In genomic region chr13:77898097-77898496, GRCh38 we compare ENCODE assay signal across 10 cellular contexts. TPM values are rescaled to one million over a fixed set of nuclear protein-coding genes. Genes with fewer than 3 reads are reported as not detected.
DNase-seq lines count a peak whose midpoint lies in the region; ATAC-seq and TF ChIP-seq lines count a peak whose summit lies in the region.
"Had no signal": no experiment of that assay in that cellular context is flagged by ENCODE, and none has a peak within 500 bp of the region (broad histone marks: within the 10 kb centered on the region; RNA-seq: fewer than 3 reads in every experiment).

No MANE protein-coding gene starts in this region.

- H3K27ac Mint-ChIP-seq in T-helper 17 cell, result no peak overlapping the region
- H3K27ac Mint-ChIP-seq: stimulated activated naive B cell treated with anti-CD40 and anti-IgM and Interleukin-4, amounts not matched to agents 10 μg/mL and 1 μg/mL and 100 μg/mL, for 72 hours had no signal

- H3K27ac ChIP-seq in fibroblast of lung (ENCODE audit: insufficient read depth, low read length), result peak overlapping the region; percentile 13

- H3K4me1 ChIP-seq in fibroblast of lung (ENCODE audit: control insufficient read depth, extremely low read depth, insufficient read depth, low read length) (peaks cover 3% of the 10 kb centered on the region), mucosa of descending colon (ENCODE audit: low read depth) (no peaks in the 10 kb centered on the region)

- peak overlapping the region; percentile 54 for H3K4me2 ChIP-seq in fibroblast of lung (ENCODE audit: extremely low read depth, insufficient read depth, low read length)

- H3K79me2 ChIP-seq in fibroblast of lung (ENCODE audit: control insufficient read depth, insufficient read depth, low read length), result no peaks in the 10 kb centered on the region

- intact Hi-C loops in mucosa of descending colon (cut with DNase I, micrococcal nuclease), result no loop called here

- H3K36me3 ChIP-seq in fibroblast of lung (ENCODE audit: control insufficient read depth, insufficient read depth, low read length) (no peaks in the 10 kb centered on the region), mucosa of descending colon (ENCODE audit: low read depth) (no peaks in the 10 kb centered on the region)
- H3K36me3 ChIP-seq: BLaER1 treated with 17β-estradiol and CSF1 and Interleukin-3, amounts not matched to agents 10 nM and 100 nM had no signal

- no peaks in the 10 kb centered on the region for H3K27me3 Mint-ChIP-seq in T-helper 17 cell

- no peak overlapping the region for H3K9ac ChIP-seq in fibroblast of lung (ENCODE audit: insufficient read depth, low read length)

- H2AFZ ChIP-seq in fibroblast of lung (ENCODE audit: low read length), result peak overlapping the region; percentile 54

- peak overlapping the region in 1 of 4 experiments; percentile 18 for H3K4me3 ChIP-seq in fibroblast of lung (replicated peaks in 1 of 4; ENCODE audit: control extremely low read depth in 1 of 4, insufficient read depth in 1 of 4, low read depth in 3 of 4, low read length in 4 of 4)
- no peak overlapping the region for H3K4me3 ChIP-seq in mucosa of descending colon
- H3K4me3 ChIP-seq: BLaER1 treated with 17β-estradiol and CSF1 and Interleukin-3, amounts not matched to agents 10 nM and 100 nM had no signal

- H3K9me3 ChIP-seq in fibroblast of lung (ENCODE audit: control insufficient read depth, insufficient read depth, low read depth, low read length) (no peaks in the 10 kb centered on the region), mucosa of descending colon (no peaks in the 10 kb centered on the region), T-helper 17 cell (ENCODE audit: control insufficient read depth, low read length, poor library complexity, severe bottlenecking) (no peaks in the 10 kb centered on the region)

- ATAC-seq in GM21360 (IDR thresholded peaks at IDR 0.05; ENCODE audit: unreplicated experiment), result peak; percentile 99
- ATAC-seq in HG03280 (IDR thresholded peaks at IDR 0.05; ENCODE audit: unreplicated experiment), result peak; percentile 98
- ATAC-seq in mucosa of descending colon, result no peak
- ATAC-seq in T-helper 17 cell, result no peak

- H3K4me1 Mint-ChIP-seq in T-helper 17 cell, result no peaks in the 10 kb centered on the region
- H3K4me1 Mint-ChIP-seq: stimulated activated naive B cell treated with anti-CD40 and anti-IgM and Interleukin-4, amounts not matched to agents 10 μg/mL and 1 μg/mL and 100 μg/mL, for 72 hours had no signal

- H3K4me3 Mint-ChIP-seq in T-helper 17 cell, result no peak overlapping the region
- H3K4me3 Mint-ChIP-seq: stimulated activated naive B cell treated with anti-CD40 and anti-IgM and Interleukin-4, amounts not matched to agents 10 μg/mL and 1 μg/mL and 100 μg/mL, for 72 hours had no signal

- no peaks in the 10 kb centered on the region for H3K36me3 Mint-ChIP-seq in T-helper 17 cell (ENCODE audit: low read depth)
- H3K36me3 Mint-ChIP-seq: stimulated activated naive B cell treated with anti-CD40 and anti-IgM and Interleukin-4, amounts not matched to agents 10 μg/mL and 1 μg/mL and 100 μg/mL, for 72 hours had no signal

- H4K20me1 ChIP-seq in fibroblast of lung (ENCODE audit: control insufficient read depth, extremely low read depth, insufficient read depth, low read length), result no peaks in the 10 kb centered on the region
- H4K20me1 ChIP-seq: BLaER1 treated with 17β-estradiol and CSF1 and Interleukin-3, amounts not matched to agents 10 nM and 100 nM had no signal

- DNase-seq in COLO829 (ENCODE audit: low spot score), result peak; percentile 90
- DNase-seq in fibroblast of lung (ENCODE audit: low read depth in 2 of 2), result peak in 1 of 2 donors; percentile 31
- no peak for DNase-seq in dedifferentiated amniotic fluid mesenchymal stem cell (ENCODE audit: extremely low spot score)
- no peak for DNase-seq in mucosa of descending colon
- DNase-seq in T-helper 17 cell, result no peak
- no peak for DNase-seq in mucosa of gallbladder (ENCODE audit: low spot score)
- DNase-seq: stimulated activated naive B cell treated with anti-CD40 and anti-IgM and Interleukin-4, amounts not matched to agents 10 μg/mL and 1 μg/mL and 100 μg/mL, for 72 hours had no signal

- no peak for TF ChIP-seq CTCF in fibroblast of lung (conservative IDR thresholded peaks at IDR 0.05 in 1 of 2, IDR thresholded peaks at IDR 0.05 in 1 of 2; ENCODE audit: low read depth in 1 of 2, low read length in 2 of 2)
- TF ChIP-seq CTCF in mucosa of descending colon (IDR thresholded peaks at IDR 0.05), result no peak

- no peaks in the 10 kb centered on the region for H3K27me3 ChIP-seq in fibroblast of lung (ENCODE audit: control insufficient read depth, insufficient read depth, low read length)
- H3K27me3 ChIP-seq: BLaER1 treated with 17β-estradiol and CSF1 and Interleukin-3, amounts not matched to agents 10 nM and 100 nM had no signal

RNA-seq across cellular contexts. Expression of gene EDNRB, which starts 20.5 kb away (rescaled TPM):
- total RNA-seq in fibroblast of lung, result 0.99 and 1.3 TPM in 2 replicates
- 1.1 and 2.6 TPM in 2 replicates for polyA plus RNA-seq in fibroblast of lung
- 1.1 and 3.0 TPM in 2 replicates for polyA plus RNA-seq in fibroblast of lung (2012)
- 2.5 TPM in 1 of 2 replicates, not detected in the other for polyA minus RNA-seq in fibroblast of lung (ENCODE audit: low replicate concordance)
- total RNA-seq in mucosa of descending colon, result 10 to 100 TPM in 2 of 3 donors, 1 to 10 TPM in 1; 6.8 to 11.2 (median 11.0) TPM
- not detected for total RNA-seq in T-helper 17 cell
- 9.5 TPM for total RNA-seq in mucosa of gallbladder

Comparison
In these comparisons a context has a peak if more than half of its experiments do, and no peak if none do; other contexts are left out.
1. ATAC-seq: peak in GM21360 (single experiment) and HG03280 (single experiment); none in mucosa of descending colon (single experiment) and T-helper 17 cell (single experiment).